ENCODE assay signal across 9 cellular contexts in genomic region chr1:147072371-147073061, GRCh38.
DNase-seq lines count a peak whose midpoint lies in the region; ATAC-seq and TF ChIP-seq lines count a peak whose summit lies in the region.
"Had no signal": no experiment of that assay in that cellular context is flagged by ENCODE, and none has a peak within 500 bp of the region (broad histone marks: within the 10 kb centered on the region; RNA-seq: fewer than 3 reads in every experiment).

No MANE protein-coding gene starts in this region.

- H3K9me3 Mint-ChIP-seq in T-helper 2 cell treated with Interferon-gamma antibody and Interleukin-4, amounts not matched to agents 5 μg/mL and 100 μg/mL, for 36 hours = no peaks in the 10 kb centered on the region

- ATAC-seq in left lobe of liver = peak; percentile 66
- ATAC-seq in GM19395 (IDR thresholded peaks at IDR 0.05; ENCODE audit: unreplicated experiment) = no peak
- no peak for ATAC-seq in HG02798 (IDR thresholded peaks at IDR 0.05; ENCODE audit: poor library complexity, unreplicated experiment)
- ATAC-seq: A549 had no signal

- H3K4me1 Mint-ChIP-seq in T-helper 2 cell treated with Interferon-gamma antibody and Interleukin-4, amounts not matched to agents 5 μg/mL and 100 μg/mL, for 36 hours (ENCODE audit: low read depth) = peaks cover 2% of the 10 kb centered on the region

- peaks cover 2% of the 10 kb centered on the region for H3K36me3 Mint-ChIP-seq in T-helper 2 cell treated with Interferon-gamma antibody and Interleukin-4, amounts not matched to agents 5 μg/mL and 100 μg/mL, for 36 hours (ENCODE audit: low read depth)

- no peak for DNase-seq in T-helper 2 cell treated with Interferon-gamma antibody and Interleukin-4, amounts not matched to agents 5 μg/mL and 100 μg/mL, for 36 hours (ENCODE audit: low spot score)
- DNase-seq in T-helper 2 cell (no peak), astrocyte of the spinal cord (ENCODE audit: low read depth, low spot score) (no peak), left lobe of liver (ENCODE audit: low spot score) (no peak), cortex of kidney (lab: John Stamatoyannopoulos, UW) (no peak)

- H3K27ac Mint-ChIP-seq in T-helper 2 cell treated with Interferon-gamma antibody and Interleukin-4, amounts not matched to agents 5 μg/mL and 100 μg/mL, for 36 hours = no peak overlapping the region

- H3K36me3 ChIP-seq in stomach smooth muscle (ENCODE audit: control insufficient read depth in 2 of 2, insufficient read depth in 2 of 2, low read length in 2 of 2) = no peaks in the 10 kb centered on the region

- H3K27me3 Mint-ChIP-seq in T-helper 2 cell treated with Interferon-gamma antibody and Interleukin-4, amounts not matched to agents 5 μg/mL and 100 μg/mL, for 36 hours (ENCODE audit: low read depth) = peaks cover 73% of the 10 kb centered on the region

- in situ Hi-C loops in astrocyte of the spinal cord (cut with HindIII; ENCODE audit: low sequenced_read_pairs) = no loop called here

- H3K4me3 ChIP-seq in astrocyte of the spinal cord (ENCODE audit: low read depth, low read length) (peak overlapping the region; percentile 18), stomach smooth muscle (ENCODE audit: low read length in 2 of 2) (peak overlapping the region; percentile 46 to 66)
- H3K4me3 ChIP-seq: A549 had no signal

- peaks cover 0 to 3% of the 10 kb centered on the region in 2 donors for H3K9me3 ChIP-seq in stomach smooth muscle (ENCODE audit: control insufficient read depth in 2 of 2, low read length in 2 of 2)
- H3K9me3 ChIP-seq: A549 had no signal

- H3K4me1 ChIP-seq in stomach smooth muscle (ENCODE audit: control insufficient read depth, insufficient read depth, low read length) = peaks cover 2% of the 10 kb centered on the region
- H3K4me1 ChIP-seq: A549 had no signal

- TF ChIP-seq CTCF in astrocyte of the spinal cord (IDR thresholded peaks at IDR 0.05; ENCODE audit: low read depth, low read length) = no peak

- H3K4me3 Mint-ChIP-seq in T-helper 2 cell treated with Interferon-gamma antibody and Interleukin-4, amounts not matched to agents 5 μg/mL and 100 μg/mL, for 36 hours = peak overlapping the region; percentile 76

- no peak overlapping the region for H3K9ac ChIP-seq in stomach smooth muscle (ENCODE audit: low read length in 2 of 2)

- H3K27me3 ChIP-seq in stomach smooth muscle (ENCODE audit: control insufficient read depth in 1 of 2, insufficient read depth in 2 of 2, low read length in 2 of 2) = peaks cover 38 to 41% of the 10 kb centered on the region in 2 donors

- H3K27ac ChIP-seq in stomach smooth muscle (ENCODE audit: low read length) = no peak overlapping the region
- H3K27ac ChIP-seq: A549 had no signal
